In the genomic region with DNA sequence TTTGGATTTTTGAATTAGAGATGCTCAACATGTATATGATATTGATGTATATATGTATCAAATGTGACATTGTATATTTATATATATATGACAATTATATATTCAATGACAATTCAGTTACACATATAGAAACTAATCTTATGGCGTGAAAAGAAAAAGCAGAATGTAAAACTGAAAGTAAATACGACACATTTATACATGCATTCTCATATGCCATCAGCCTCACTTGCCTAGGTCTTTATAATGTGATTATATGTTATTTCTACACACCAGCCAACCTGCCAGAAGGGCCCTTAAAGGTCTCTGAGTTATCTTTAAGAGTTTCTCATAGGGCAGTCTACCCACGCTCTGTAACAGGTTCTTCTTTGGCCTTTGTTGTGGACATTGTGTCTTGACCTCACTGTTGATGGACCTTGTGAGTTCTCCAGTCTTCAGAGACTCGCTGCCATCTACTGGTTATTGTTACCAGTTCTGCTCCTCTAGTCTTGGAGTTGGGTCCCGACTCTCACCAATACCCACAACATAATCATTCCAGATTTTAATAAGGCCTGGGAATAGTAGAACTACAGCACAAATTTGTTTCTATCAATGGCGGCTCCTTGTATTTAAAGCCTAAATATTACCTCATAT, we compare ENCODE assay signal across 8 cellular contexts.
A peak's percentile ranks its signal among the peaks of the same experiment; 100 is the strongest.
DNase-seq lines count a peak whose midpoint lies in the region; ATAC-seq lines count a peak whose summit lies in the region.

No MANE protein-coding gene starts in this region.

- DNase-seq in ELF-1 (ENCODE audit: low read depth, low spot score) (peak; percentile 6), HT1080 (ENCODE audit: low read depth) (peak; percentile 72), amniotic stem cell (lab: John Stamatoyannopoulos, UW) (peak; percentile 28), left colon (peak in 1 of 2 donors; percentile 3), ureter (ENCODE audit: low spot score) (no peak), LoVo (ENCODE audit: low spot score) (no peak)
- no peak for DNase-seq in activated effector memory CD4-positive, alpha-beta T cell treated with Interleukin-2 at 50 U/mL for 16 hours

- peak; percentile 92 for ATAC-seq in GM21528 (IDR thresholded peaks at IDR 0.05; ENCODE audit: low FRiP score, unreplicated experiment)
- ATAC-seq in left colon: peak; percentile 61

- intact Hi-C loops in left colon (cut with DNase I, micrococcal nuclease): no loop called here

Comparison
In these comparisons a context has a peak if more than half of its experiments do, and no peak if none do; other contexts are left out.
1. DNase-seq: peak in ELF-1 (single experiment), HT1080 (single experiment) and amniotic stem cell (single experiment); none in ureter (single experiment), activated effector memory CD4-positive, alpha-beta T cell treated with Interleukin-2 at 50 U/mL for 16 hours (single experiment) and LoVo (single experiment).